In genomic region chr6:162154930-162155329, GRCh38 we compare ENCODE assay signal across 22 cellular contexts.
"Had no signal": no experiment of that assay in that cellular context is flagged by ENCODE, and none has a peak within 500 bp of the region (broad histone marks: within the 10 kb centered on the region; RNA-seq: fewer than 3 reads in every experiment).

No MANE protein-coding gene starts in this region.

- H3K36me3 ChIP-seq: esophagus muscularis mucosa, gastrocnemius medialis, heart right ventricle, left lung, lower lobe of right lung had no signal

- DNase-seq: dermis blood vessel endothelial cell; dorsolateral prefrontal cortex; effector CD4-positive, alpha-beta T cell; effector memory CD4-positive, alpha-beta T cell; foreskin keratinocyte; gastrocnemius medialis; glutamatergic neuron; head of caudate nucleus; heart right ventricle; hippocampal formation; left cardiac atrium; left lung; left ventricle myocardium superior; lower lobe of right lung; mesenchymal stem cell; mucosa of descending colon; naive B cell had no signal

- H3K9me3 ChIP-seq: esophagus muscularis mucosa, gastrocnemius medialis, lower lobe of right lung, mucosa of descending colon had no signal

- H3K27ac ChIP-seq: coronary artery, dorsolateral prefrontal cortex, esophagus muscularis mucosa, foreskin keratinocyte, gastrocnemius medialis, heart right ventricle, left lung, lower lobe of right lung had no signal

- H3K4me1 ChIP-seq: foreskin keratinocyte, left lung, lower lobe of right lung had no signal

- FAIRE-seq: colon, endothelial cell of umbilical vein, keratinocyte had no signal

- H3K27me3 ChIP-seq: dorsolateral prefrontal cortex, esophagus muscularis mucosa, foreskin keratinocyte, gastrocnemius medialis, heart right ventricle, left lung had no signal

- ATAC-seq: foreskin keratinocyte, gastrocnemius medialis, heart right ventricle, left cardiac atrium, left lung, left ventricle myocardium superior, lower lobe of right lung, mucosa of descending colon had no signal

- H3K4me3 ChIP-seq: coronary artery, dorsolateral prefrontal cortex, esophagus muscularis mucosa, gastrocnemius medialis, heart right ventricle, left lung, lower lobe of right lung, mucosa of descending colon had no signal
